ENCODE assay signal across 8 cellular contexts in the genomic region with DNA sequence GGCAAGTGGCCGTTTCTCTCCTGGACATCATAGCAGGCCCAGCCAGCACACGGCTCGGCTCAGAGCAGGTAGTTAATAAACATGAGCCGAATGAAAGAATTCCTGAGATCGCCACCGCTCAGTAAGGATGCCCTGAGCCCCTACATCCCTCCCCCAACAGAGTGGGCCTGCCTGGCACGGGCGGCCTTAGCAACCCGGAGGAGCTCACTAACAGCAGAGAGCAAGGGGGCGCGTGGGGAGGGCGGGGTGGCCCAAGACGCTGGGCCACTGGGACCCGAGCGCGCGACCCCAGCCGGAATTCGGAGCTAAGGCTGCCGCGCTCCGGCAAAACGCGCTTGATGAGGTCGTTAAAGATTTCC. TPM values are rescaled to one million over a fixed set of nuclear protein-coding genes. Genes with fewer than 3 reads are reported as not detected.
A peak's percentile ranks its signal among the peaks of the same experiment; 100 is the strongest.
DNase-seq lines count a peak whose midpoint lies in the region; ATAC-seq and TF ChIP-seq lines count a peak whose summit lies in the region.

No MANE protein-coding gene starts in this region.

- no peaks in the 10 kb centered on the region for H3K9me2 ChIP-seq in hepatocyte (replicated peaks; ENCODE audit: insufficient read depth)

- POLR2A ChIA-PET in activated naive CD8-positive, alpha-beta T cell treated with anti-CD3 and anti-CD28 coated beads, Interleukin-2, amount 10 ng/mL, durations not matched to agents 7 days and 5 days (lab: Charles Lee): no interaction called here

- H3K4me1 ChIP-seq in hepatocyte (ENCODE audit: insufficient read depth): peaks cover 16% of the 10 kb centered on the region

- H3K27ac Mint-ChIP-seq in activated naive CD8-positive, alpha-beta T cell treated with anti-CD3 and anti-CD28 coated beads, Interleukin-2, amount 10 ng/mL, durations not matched to agents 7 days and 5 days: no peak overlapping the region
- H3K27ac Mint-ChIP-seq in stimulated activated effector memory CD8-positive, alpha-beta T cell treated with anti-CD3 and anti-CD28 coated beads, Interleukin-12 subunit alpha, Interleukin-12 subunit beta, amount 100 ng/mL, for 72 hours: no peak overlapping the region

- H3K79me2 ChIP-seq in hepatocyte: no peaks in the 10 kb centered on the region

- WGBS in hepatocyte (ENCODE audit: low lambda C conversion rate, missing lambda C conversion rate): 2% methylated on average over 25 of the region's 25 CpGs

- H3K27me3 ChIP-seq in hepatocyte: no peaks in the 10 kb centered on the region

- peak overlapping the region; percentile 91 for H2AFZ ChIP-seq in hepatocyte

- H3K9me3 ChIP-seq in hepatocyte (ENCODE audit: low read depth): no peaks in the 10 kb centered on the region

- no peak for TF ChIP-seq CTCF in hepatocyte (IDR thresholded peaks at IDR 0.05; ENCODE audit: poor library complexity)

- peaks cover 8% of the 10 kb centered on the region for H3K4me1 Mint-ChIP-seq in activated naive CD8-positive, alpha-beta T cell treated with anti-CD3 and anti-CD28 coated beads, Interleukin-2, amount 10 ng/mL, durations not matched to agents 7 days and 5 days
- H3K4me1 Mint-ChIP-seq in stimulated activated effector memory CD8-positive, alpha-beta T cell treated with anti-CD3 and anti-CD28 coated beads, Interleukin-12 subunit alpha, Interleukin-12 subunit beta, amount 100 ng/mL, for 72 hours: no peaks in the 10 kb centered on the region

- H4K20me1 ChIP-seq in hepatocyte (ENCODE audit: insufficient read depth, poor library complexity, severe bottlenecking): no peaks in the 10 kb centered on the region

- H3K27ac ChIP-seq in hepatocyte: peak overlapping the region; percentile 89

- H3K27me3 Mint-ChIP-seq in activated naive CD8-positive, alpha-beta T cell treated with anti-CD3 and anti-CD28 coated beads, Interleukin-2, amount 10 ng/mL, durations not matched to agents 7 days and 5 days: peaks cover 47% of the 10 kb centered on the region

- ATAC-seq in GM21723 (IDR thresholded peaks at IDR 0.05; ENCODE audit: unreplicated experiment) (peak; percentile 23), GM18858 (IDR thresholded peaks at IDR 0.05; ENCODE audit: unreplicated experiment) (no peak), GM19035 (IDR thresholded peaks at IDR 0.05; ENCODE audit: unreplicated experiment) (no peak)
- ATAC-seq in activated naive CD8-positive, alpha-beta T cell treated with anti-CD3 and anti-CD28 coated beads, Interleukin-2, amount 10 ng/mL, durations not matched to agents 7 days and 5 days (ENCODE audit: low read depth): no peak
- no peak for ATAC-seq in stimulated activated effector memory CD8-positive, alpha-beta T cell treated with anti-CD3 and anti-CD28 coated beads, Interleukin-12 subunit alpha, Interleukin-12 subunit beta, amount 100 ng/mL, for 72 hours

- peak overlapping the region; percentile 71 for H3K4me3 ChIP-seq in hepatocyte

- H3K4me3 Mint-ChIP-seq in activated naive CD8-positive, alpha-beta T cell treated with anti-CD3 and anti-CD28 coated beads, Interleukin-2, amount 10 ng/mL, durations not matched to agents 7 days and 5 days: peak overlapping the region; percentile 58
- H3K4me3 Mint-ChIP-seq in stimulated activated effector memory CD8-positive, alpha-beta T cell treated with anti-CD3 and anti-CD28 coated beads, Interleukin-12 subunit alpha, Interleukin-12 subunit beta, amount 100 ng/mL, for 72 hours: peak overlapping the region; percentile 14

- H3K4me2 ChIP-seq in hepatocyte: peak overlapping the region; percentile 90

- H3K36me3 ChIP-seq in hepatocyte (replicated peaks; ENCODE audit: insufficient read depth, low read depth): no peaks in the 10 kb centered on the region

- no peak for DNase-seq in activated naive CD8-positive, alpha-beta T cell treated with anti-CD3 and anti-CD28 coated beads, Interleukin-2, amount 10 ng/mL, durations not matched to agents 7 days and 5 days
- no peak for DNase-seq in hepatocyte (ENCODE audit: low spot score)
- DNase-seq in stimulated activated effector memory CD8-positive, alpha-beta T cell treated with anti-CD3 and anti-CD28 coated beads, Interleukin-12 subunit alpha, Interleukin-12 subunit beta, amount 100 ng/mL, for 72 hours (ENCODE audit: low spot score in 2 of 2): no peak
- DNase-seq in NK-92 (lab: John Stamatoyannopoulos, UW; ENCODE audit: unreplicated experiment): no peak
- DNase-seq in stimulated activated CD4-positive, alpha-beta T cell treated with anti-CD3 and anti-CD28 coated beads, Interleukin-4, amount 100 ng/mL, for 24 hours: no peak

- no peaks in the 10 kb centered on the region for H3K36me3 Mint-ChIP-seq in activated naive CD8-positive, alpha-beta T cell treated with anti-CD3 and anti-CD28 coated beads, Interleukin-2, amount 10 ng/mL, durations not matched to agents 7 days and 5 days
- no peaks in the 10 kb centered on the region for H3K36me3 Mint-ChIP-seq in stimulated activated effector memory CD8-positive, alpha-beta T cell treated with anti-CD3 and anti-CD28 coated beads, Interleukin-12 subunit alpha, Interleukin-12 subunit beta, amount 100 ng/mL, for 72 hours

- H3K9me3 Mint-ChIP-seq in activated naive CD8-positive, alpha-beta T cell treated with anti-CD3 and anti-CD28 coated beads, Interleukin-2, amount 10 ng/mL, durations not matched to agents 7 days and 5 days: no peaks in the 10 kb centered on the region
- no peaks in the 10 kb centered on the region for H3K9me3 Mint-ChIP-seq in stimulated activated effector memory CD8-positive, alpha-beta T cell treated with anti-CD3 and anti-CD28 coated beads, Interleukin-12 subunit alpha, Interleukin-12 subunit beta, amount 100 ng/mL, for 72 hours

RNA-seq across cellular contexts. Expression of gene ENO4, which starts 0.4 kb away (rescaled TPM):
- total RNA-seq in activated naive CD8-positive, alpha-beta T cell treated with anti-CD3 and anti-CD28 coated beads, Interleukin-2, amount 10 ng/mL, durations not matched to agents 7 days and 5 days: not detected
- 0.28 and 0.43 TPM in 2 replicates for total RNA-seq in hepatocyte
- 0.24 and 0.75 TPM in 2 replicates for polyA plus RNA-seq in hepatocyte
